In the genomic region with DNA sequence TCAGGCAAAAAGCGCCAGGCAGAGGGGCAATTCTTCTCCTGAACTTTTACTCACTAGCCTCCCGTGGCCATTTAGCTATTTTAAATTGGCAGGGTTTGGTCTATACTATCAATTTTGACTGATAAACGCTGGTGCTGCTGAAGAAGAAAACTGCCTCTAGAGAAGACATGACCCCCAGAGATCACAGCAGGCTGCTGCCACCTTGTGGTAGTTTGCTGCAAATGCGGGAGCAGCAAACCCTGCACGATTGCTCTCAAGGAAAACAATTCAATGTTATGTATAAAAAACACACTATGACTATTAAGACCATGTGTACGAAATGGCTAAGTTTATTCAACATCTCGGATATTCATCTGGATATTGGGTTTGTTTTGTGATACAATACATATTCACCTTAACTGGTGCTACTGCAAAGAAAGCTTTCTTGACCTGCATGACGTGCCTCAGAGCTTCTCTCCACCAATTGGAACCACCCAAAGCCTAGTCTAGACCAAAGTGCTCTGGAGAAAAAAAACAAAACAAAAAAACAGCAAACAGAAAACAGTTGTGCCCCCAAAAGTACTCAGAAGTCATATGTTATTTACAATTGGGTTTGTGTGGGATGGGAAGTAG, we compare ENCODE assay signal across 8 cellular contexts. TPM values are rescaled to one million over a fixed set of nuclear protein-coding genes. Genes with fewer than 3 reads are reported as not detected.
DNase-seq lines count a peak whose midpoint lies in the region; ATAC-seq and TF ChIP-seq lines count a peak whose summit lies in the region.

No MANE protein-coding gene starts in this region.

- no peaks in the 10 kb centered on the region for H3K9me3 ChIP-seq in SK-N-MC (ENCODE audit: low read depth, low read length)

- H3K36me3 Mint-ChIP-seq in activated naive CD4-positive, alpha-beta T cell treated with anti-CD3 and anti-CD28 coated beads for 36 hours (ENCODE audit: low read depth) = peaks cover 57% of the 10 kb centered on the region

- peak; percentile 8 for DNase-seq in DMS 273 treated with DMSO at 0.1 percent for 48 hours (lab: John Stamatoyannopoulos, UW)
- peak; percentile 60 for DNase-seq in GM20000 (ENCODE audit: low spot score)
- peak; percentile 35 for DNase-seq in HuH-7 (ENCODE audit: low spot score)
- peak; percentile 63 for DNase-seq in SK-N-MC (ENCODE audit: low read depth, low spot score)
- peak; percentile 84 for DNase-seq in activated naive CD4-positive, alpha-beta T cell treated with anti-CD3 and anti-CD28 coated beads for 36 hours
- DNase-seq in Right ventricle myocardium superior = peak; percentile 63
- DNase-seq in retina = peak; percentile 69

- no peak overlapping the region for H3K4me3 Mint-ChIP-seq in activated naive CD4-positive, alpha-beta T cell treated with anti-CD3 and anti-CD28 coated beads for 36 hours

- H3K27ac ChIP-seq in SK-N-MC = peak overlapping the region; percentile 69

- no peak overlapping the region for H3K9ac ChIP-seq in SK-N-MC (ENCODE audit: insufficient read length)

- H3K4me1 Mint-ChIP-seq in activated naive CD4-positive, alpha-beta T cell treated with anti-CD3 and anti-CD28 coated beads for 36 hours (ENCODE audit: low read depth) = peaks cover 15% of the 10 kb centered on the region

- peak overlapping the region; percentile 23 for H3K27ac Mint-ChIP-seq in activated naive CD4-positive, alpha-beta T cell treated with anti-CD3 and anti-CD28 coated beads for 36 hours

- no peaks in the 10 kb centered on the region for H3K27me3 Mint-ChIP-seq in activated naive CD4-positive, alpha-beta T cell treated with anti-CD3 and anti-CD28 coated beads for 36 hours (ENCODE audit: low read depth)

- CTCF ChIA-PET in activated naive CD4-positive, alpha-beta T cell treated with anti-CD3 and anti-CD28 coated beads for 36 hours (lab: Charles Lee) = interaction anchor here (0.6 to 9.1 kb wide), 26 partner anchors 10 to 200 kb away, joined by 3 to 115 read pairs (median 6); a partner anchor contains a TSS

- peak; percentile 88 for TF ChIP-seq CTCF in GM20000 (IDR thresholded peaks at IDR 0.05; ENCODE audit: extremely low read depth, missing control alignments)

- H3K36me3 ChIP-seq in SK-N-MC (ENCODE audit: insufficient read depth, low read length) = peaks cover 84% of the 10 kb centered on the region

- H3K4me3 ChIP-seq in SK-N-MC = no peak overlapping the region

- H3K9me3 Mint-ChIP-seq in activated naive CD4-positive, alpha-beta T cell treated with anti-CD3 and anti-CD28 coated beads for 36 hours = no peaks in the 10 kb centered on the region

- intact Hi-C loops in activated naive CD4-positive, alpha-beta T cell treated with anti-CD3 and anti-CD28 coated beads for 36 hours (cut with micrococcal nuclease) = loop anchor here (1.0 to 2.0 kb wide), 5 partner anchors 15 to 201 kb away; a partner anchor contains a TSS
- intact Hi-C loops in Right ventricle myocardium superior (cut with DNase I) = no loop called here

- ATAC-seq in Right ventricle myocardium superior (ENCODE audit: poor library complexity) = peak; percentile 73
- ATAC-seq in GM19397 (IDR thresholded peaks at IDR 0.05; ENCODE audit: unreplicated experiment) = no peak

RNA-seq across cellular contexts. Expression of a gene that starts 19.5 kb away (rescaled TPM):
- total RNA-seq in activated naive CD4-positive, alpha-beta T cell treated with anti-CD3 and anti-CD28 coated beads for 36 hours = 1 to 10 TPM; 2.3 to 3.3 TPM
- not detected for total RNA-seq in Right ventricle myocardium superior

RNA-seq across cellular contexts. Expression of a gene that starts 20.7 kb away (rescaled TPM):
- total RNA-seq in activated naive CD4-positive, alpha-beta T cell treated with anti-CD3 and anti-CD28 coated beads for 36 hours = 100 to 1,000 TPM; 256 to 258 TPM
- total RNA-seq in Right ventricle myocardium superior = 19.3 TPM

Comparison
In these comparisons a context has a peak if more than half of its experiments do, and no peak if none do; other contexts are left out.
1. DNase-seq: peak in every context shown above with its lines; median percentile 84 in activated naive CD4-positive, alpha-beta T cell treated with anti-CD3 and anti-CD28 coated beads for 36 hours; 69 in retina; 63 in SK-N-MC; 63 in Right ventricle myocardium superior; 60 in GM20000; 35 in HuH-7; 8 in DMS 273 treated with DMSO at 0.1 percent for 48 hours.
2. RNA of a gene that starts 20.7 kb away (total RNA-seq): 256 to 258 TPM in activated naive CD4-positive, alpha-beta T cell treated with anti-CD3 and anti-CD28 coated beads for 36 hours; 19.3 TPM in Right ventricle myocardium superior (single experiment); every median in the first group is over 10 times any median in the second.